ENCODE assay signal across 8 cellular contexts in genomic region chr1:226940806-226941067, GRCh38. TPM values are rescaled to one million over a fixed set of nuclear protein-coding genes. Genes with fewer than 3 reads are reported as not detected.
DNase-seq lines count a peak whose midpoint lies in the region; ATAC-seq and TF ChIP-seq lines count a peak whose summit lies in the region.

No MANE protein-coding gene starts in this region.

- DNase-seq in GM12864 (ENCODE audit: low read depth), result no peak
- DNase-seq in fibroblast of the aortic adventitia (ENCODE audit: low read depth), result no peak
- DNase-seq in retinal pigment epithelial cell (ENCODE audit: low read depth), result no peak
- no peak for DNase-seq in stimulated activated CD4-positive, alpha-beta T cell treated with anti-CD3 and anti-CD28 coated beads, Interleukin-4, amount 100 ng/mL, for 4 hours
- no peak for DNase-seq in NOMO-1 treated with DMSO at 0.1 percent for 48 hours (lab: John Stamatoyannopoulos, UW; ENCODE audit: unreplicated experiment)

- H3K27me3 ChIP-seq in SU-DHL-6 (ENCODE audit: low read length), result no peaks in the 10 kb centered on the region

- H3K36me3 ChIP-seq in SU-DHL-6 (ENCODE audit: low read length), result no peaks in the 10 kb centered on the region

- peak overlapping the region; percentile 58 for H3K9ac ChIP-seq in SU-DHL-6 (ENCODE audit: low read length)

- H3K27ac ChIP-seq in SU-DHL-6 (ENCODE audit: low read depth, low read length), result no peak overlapping the region

- H2AFZ ChIP-seq in SU-DHL-6 (ENCODE audit: low read depth, low read length, severe bottlenecking), result peak overlapping the region; percentile 91

- no peaks in the 10 kb centered on the region for H3K9me2 ChIP-seq in SU-DHL-6 (replicated peaks; ENCODE audit: insufficient read depth, low read length)

- H3K9me3 ChIP-seq in SU-DHL-6 (ENCODE audit: insufficient read depth, low read length), result no peaks in the 10 kb centered on the region

- no peaks in the 10 kb centered on the region for H4K20me1 ChIP-seq in SU-DHL-6 (ENCODE audit: low read depth, low read length)

- TF ChIP-seq CTCF in GM12864 (IDR thresholded peaks at IDR 0.05; ENCODE audit: low read depth, low read length, missing control alignments) (no peak), SU-DHL-6 (IDR thresholded peaks at IDR 0.05; ENCODE audit: insufficient read depth, low read length, poor library complexity, severe bottlenecking) (no peak), fibroblast of the aortic adventitia (IDR thresholded peaks at IDR 0.05; ENCODE audit: insufficient read depth, low read length) (no peak), retinal pigment epithelial cell (conservative IDR thresholded peaks at IDR 0.05; ENCODE audit: low read depth, low read length) (no peak)

- H3K4me3 ChIP-seq in GM12864 (ENCODE audit: low read depth, low read length) (peak overlapping the region; percentile 63), SU-DHL-6 (ENCODE audit: insufficient read depth, low read length, poor library complexity, severe bottlenecking) (peak overlapping the region; percentile 71), fibroblast of the aortic adventitia (ENCODE audit: low read depth, low read length) (peak overlapping the region; percentile 80), retinal pigment epithelial cell (ENCODE audit: low read length) (peak overlapping the region; percentile 66)

- H3F3A ChIP-seq in SU-DHL-6 (ENCODE audit: insufficient read depth), result no peaks in the 10 kb centered on the region

- no peaks in the 10 kb centered on the region for H3K79me2 ChIP-seq in SU-DHL-6 (ENCODE audit: insufficient read depth, low read length)

- no peak for ATAC-seq in GM19455 (IDR thresholded peaks at IDR 0.05; ENCODE audit: unreplicated experiment)
- ATAC-seq in GM21737 (IDR thresholded peaks at IDR 0.05; ENCODE audit: unreplicated experiment), result no peak

- peak overlapping the region; percentile 71 for H3K4me2 ChIP-seq in SU-DHL-6 (ENCODE audit: low read depth, low read length, poor library complexity, severe bottlenecking)

RNA-seq across cellular contexts. Expression of gene COQ8A, which starts 0.6 kb away (rescaled TPM):
- total RNA-seq in fibroblast of the aortic adventitia (ENCODE audit: low replicate concordance), result 8.4 and 22.3 TPM in 2 replicates
